Comparison of ENCODE assay signal across 27 cellular contexts in genomic region chr2:112251211-112251721, GRCh38. TPM values are rescaled to one million over a fixed set of nuclear protein-coding genes. Genes with fewer than 3 reads are reported as not detected.
DNase-seq lines count a peak whose midpoint lies in the region; ATAC-seq, FAIRE-seq and TF ChIP-seq lines count a peak whose summit lies in the region.
"Had no signal": no experiment of that assay in that cellular context is flagged by ENCODE, and none has a peak within 500 bp of the region (broad histone marks: within the 10 kb centered on the region; RNA-seq: fewer than 3 reads in every experiment).

No MANE protein-coding gene starts in this region.

- in situ Hi-C loops in GM23248 (cut with MboI), result no loop called here

- H3K9me2 ChIP-seq in GM23248 (ENCODE audit: insufficient read depth) (no peaks in the 10 kb centered on the region), neural cell (ENCODE audit: insufficient read depth, low read length) (no peaks in the 10 kb centered on the region)

- H3K27me3 Mint-ChIP-seq in activated T-helper 17 cell treated with anti-CD3 and anti-CD28 coated beads, Interleukin-2, amount 50 U/mL, for 72 hours, result no peaks in the 10 kb centered on the region
- H3K27me3 Mint-ChIP-seq: activated naive CD4-positive, alpha-beta T cell treated with anti-CD3 and anti-CD28 coated beads, Interleukin-2, amount 50 U/mL, for 24 hours; T-helper 17 cell had no signal

- no peak for TF ChIP-seq CTCF in neural cell (IDR thresholded peaks at IDR 0.05; ENCODE audit: poor library complexity, severe bottlenecking)

- no peak overlapping the region for H3K27ac Mint-ChIP-seq in activated T-helper 17 cell treated with anti-CD3 and anti-CD28 coated beads, Interleukin-2, amount 50 U/mL, for 72 hours
- H3K27ac Mint-ChIP-seq: activated naive CD4-positive, alpha-beta T cell treated with anti-CD3 and anti-CD28 coated beads, Interleukin-2, amount 50 U/mL, for 24 hours; endodermal cell; neural progenitor cell; T-helper 17 cell had no signal

- peak; percentile 19 for DNase-seq in DMS53 (lab: John Stamatoyannopoulos, UW)
- DNase-seq in DMS53 treated with DMSO at 0.1 percent for 48 hours (lab: John Stamatoyannopoulos, UW; ENCODE audit: unreplicated experiment), result no peak
- peak; percentile 42 for DNase-seq in GM23248
- DNase-seq in SW 1271 (lab: John Stamatoyannopoulos, UW), result no peak
- DNase-seq in frontal cortex (ENCODE audit: low spot score in 2 of 2), result no peak
- no peak for DNase-seq in cerebellum (ENCODE audit: low spot score)
- DNase-seq: aorta, cortex of kidney, endodermal cell, hippocampal formation, mesenchymal stem cell, NCI-H1105 treated with DMSO at 0.1 percent for 48 hours, NCI-H1930, NCI-H526 treated with DMSO at 0.1 percent for 48 hours, right cardiac atrium, spleen, substantia nigra, T-helper 17 cell had no signal

- H3K4me3 ChIP-seq in GM23248 (no peak overlapping the region), neural cell (ENCODE audit: low read length) (peak overlapping the region; percentile 8)
- H3K4me3 ChIP-seq: neural progenitor cell, spleen had no signal

- H3K4me1 Mint-ChIP-seq in activated T-helper 17 cell treated with anti-CD3 and anti-CD28 coated beads, Interleukin-2, amount 50 U/mL, for 72 hours, result peaks cover 12% of the 10 kb centered on the region

- H3K79me2 ChIP-seq in GM23248 (ENCODE audit: insufficient read depth) (peaks cover 16% of the 10 kb centered on the region), neural cell (replicated peaks; ENCODE audit: insufficient read depth, low read length) (peaks cover 8% of the 10 kb centered on the region)

- ATAC-seq in activated T-helper 17 cell treated with anti-CD3 and anti-CD28 coated beads, Interleukin-2, amount 50 U/mL, for 72 hours (replicated peaks), result peak; percentile 70
- ATAC-seq: esophagus mucosa, right cardiac atrium, T-helper 17 cell had no signal

- H3K27me3 ChIP-seq in GM23248 (replicated peaks; ENCODE audit: insufficient read depth) (no peaks in the 10 kb centered on the region), neural cell (ENCODE audit: insufficient read depth, low read depth, low read length) (no peaks in the 10 kb centered on the region)
- H3K27me3 ChIP-seq: neural progenitor cell, spleen had no signal

- no peak for FAIRE-seq in frontal cortex (lab: Jason Lieb, UNC)
- FAIRE-seq: D721Med, H1 had no signal

- no peaks in the 10 kb centered on the region for H3K9me3 Mint-ChIP-seq in activated T-helper 17 cell treated with anti-CD3 and anti-CD28 coated beads, Interleukin-2, amount 50 U/mL, for 72 hours
- H3K9me3 Mint-ChIP-seq: endodermal cell, neural progenitor cell had no signal

- H2AFZ ChIP-seq in GM23248 (no peak overlapping the region), neural cell (ENCODE audit: low read depth, low read length) (no peak overlapping the region)
- H2AFZ ChIP-seq: neural progenitor cell had no signal

- H3K36me3 ChIP-seq in GM23248 (ENCODE audit: low read depth), result no peaks in the 10 kb centered on the region
- H3K36me3 ChIP-seq in neural cell (ENCODE audit: insufficient read depth, low read length), result peaks cover under 1% of the 10 kb centered on the region
- H3K36me3 ChIP-seq: neural progenitor cell had no signal

- H3K27ac ChIP-seq in GM23248 (no peak overlapping the region), neural cell (ENCODE audit: low read length) (no peak overlapping the region)
- H3K27ac ChIP-seq: 22Rv1, neural progenitor cell, RWPE1, spleen had no signal

- H3K9ac ChIP-seq in GM23248, result no peak overlapping the region
- H3K9ac ChIP-seq in neural cell (ENCODE audit: low read length), result no peak overlapping the region
- H3K9ac ChIP-seq: neural progenitor cell had no signal

- no peak for TF ChIP-seq EP300 in neural cell (conservative IDR thresholded peaks at IDR 0.05; ENCODE audit: poor library complexity, severe bottlenecking)

- peaks cover 43% of the 10 kb centered on the region for H3K36me3 Mint-ChIP-seq in activated T-helper 17 cell treated with anti-CD3 and anti-CD28 coated beads, Interleukin-2, amount 50 U/mL, for 72 hours (ENCODE audit: low read depth)

- WGBS in GM23248 (ENCODE audit: low coverage in 1 of 2, low lambda C conversion rate in 2 of 2, missing lambda C conversion rate in 2 of 2), 2 experiments, result 86 to 87% methylated on average over 3 of the region's 3 CpGs

- H3K9me3 ChIP-seq in GM23248 (ENCODE audit: low read depth), result no peaks in the 10 kb centered on the region
- H3K9me3 ChIP-seq in neural cell (ENCODE audit: low read length), result peaks cover 4% of the 10 kb centered on the region
- H3K9me3 ChIP-seq: spleen had no signal

- H3K4me3 Mint-ChIP-seq in activated T-helper 17 cell treated with anti-CD3 and anti-CD28 coated beads, Interleukin-2, amount 50 U/mL, for 72 hours, result no peak overlapping the region
- H3K4me3 Mint-ChIP-seq: activated naive CD4-positive, alpha-beta T cell treated with anti-CD3 and anti-CD28 coated beads, Interleukin-2, amount 50 U/mL, for 24 hours; endodermal cell; neural progenitor cell; T-helper 17 cell had no signal

- H3K4me1 ChIP-seq in GM23248 (ENCODE audit: insufficient read depth), result 0 out of 2 replicates have a peak, but pooled peaks cover 10% of the 10 kb centered on the region

- H3K4me2 ChIP-seq in GM23248 (ENCODE audit: unreplicated experiment), result no peak overlapping the region
- no peak overlapping the region for H3K4me2 ChIP-seq in neural cell (ENCODE audit: low read length)
- H3K4me2 ChIP-seq: neural progenitor cell had no signal

- H4K20me1 ChIP-seq in GM23248 (ENCODE audit: insufficient read depth) (no peaks in the 10 kb centered on the region), neural cell (ENCODE audit: insufficient read depth) (no peaks in the 10 kb centered on the region)

- no peak for TF ChIP-seq RAD21 in neural cell (conservative IDR thresholded peaks at IDR 0.05)

- H3F3A ChIP-seq in GM23248 (ENCODE audit: insufficient read depth) (peaks cover 6% of the 10 kb centered on the region; the same call in 1 of the 2 replicates), neural cell (ENCODE audit: insufficient read depth, low read length, poor library complexity, severe bottlenecking) (no peaks in the 10 kb centered on the region)

TF ChIP-seq in neural cell, 6 proteins besides CTCF, POLR2A, EP300 and RAD21:
- TF ChIP-seq TAF1 (IDR thresholded peaks at IDR 0.05; ENCODE audit: low read depth) (no peak), SMC3 (conservative IDR thresholded peaks at IDR 0.05; ENCODE audit: poor library complexity) (no peak), EZH2 (IDR thresholded peaks at IDR 0.05; ENCODE audit: borderline replicate concordance, insufficient read depth, low read length, poor library complexity, severe bottlenecking) (no peak), MXI1 (conservative IDR thresholded peaks at IDR 0.05; ENCODE audit: poor library complexity, severe bottlenecking) (no peak), REST (IDR thresholded peaks at IDR 0.05; ENCODE audit: borderline replicate concordance) (no peak), POLR2AphosphoS5 (IDR thresholded peaks at IDR 0.05) (no peak)

RNA-seq across cellular contexts. Expression of gene ZC3H8, which starts 3.6 kb away (rescaled TPM):
- total RNA-seq in GM23248 (2014; rRNA removed; shearing (Covaris generic)), result 0.51 and 2.7 TPM in 2 replicates
- polyA plus RNA-seq in GM23248 (2016; fragmentation: Nextera tagmentation; extraction: Ambion mirVana), result 7.0 and 9.5 TPM in 2 replicates
- total RNA-seq in activated T-helper 17 cell treated with anti-CD3 and anti-CD28 coated beads, Interleukin-2, amount 50 U/mL, for 72 hours, result 10 to 100 TPM; 21.2 to 29.5 TPM
- 22.6 and 26.5 TPM in 2 replicates for polyA plus RNA-seq in neural cell
- 43.3 and 96.9 TPM in 2 replicates for polyA minus RNA-seq in neural cell
- 19.6 TPM for total RNA-seq in frontal cortex
- total RNA-seq in cerebellum, result 23.7 TPM

RNA-seq across cellular contexts. Expression of gene ZC3H6, which starts 24.1 kb away (rescaled TPM):
- total RNA-seq in GM23248 (2014; rRNA removed; shearing (Covaris generic)), result 2.5 and 3.3 TPM in 2 replicates
- 2.1 and 2.5 TPM in 2 replicates for polyA plus RNA-seq in GM23248 (2016; fragmentation: Nextera tagmentation; extraction: Ambion mirVana)
- total RNA-seq in activated T-helper 17 cell treated with anti-CD3 and anti-CD28 coated beads, Interleukin-2, amount 50 U/mL, for 72 hours, result 10 to 100 TPM in 1 of 2 donors, 1 to 10 TPM in 1; 2.1 to 11.8 TPM
- polyA plus RNA-seq in neural cell, result 6.1 and 6.8 TPM in 2 replicates
- 26.1 and 34.5 TPM in 2 replicates for polyA minus RNA-seq in neural cell
- 19.6 TPM for total RNA-seq in frontal cortex
- total RNA-seq in cerebellum, result 25.8 TPM

Comparison
In these comparisons a context has a peak if more than half of its experiments do, and no peak if none do; other contexts are left out.
1. DNase-seq: peak in DMS53 (single experiment) and GM23248 (single experiment); none in DMS53 treated with DMSO at 0.1 percent for 48 hours (single experiment), SW 1271 (0 of 2), frontal cortex (0 of 2) and cerebellum (single experiment).